In genomic region chr6:82841309-82841708, GRCh38 we compare ENCODE assay signal across 1 cellular context.
TF ChIP-seq lines count a peak whose summit lies in the region.

No MANE protein-coding gene starts in this region.

TF ChIP-seq in IMR-90, 13 proteins besides CTCF, POLR2A, EP300 and RAD21:
- no peak for TF ChIP-seq BHLHE40 (IDR thresholded peaks at IDR 0.05; ENCODE audit: low read depth, low read length)
- no peak for TF ChIP-seq MAZ (IDR thresholded peaks at IDR 0.05; ENCODE audit: borderline replicate concordance, low read depth, low read length)
- TF ChIP-seq NFE2L2 (IDR thresholded peaks at IDR 0.05; ENCODE audit: low read depth, low read length), result no peak
- no peak for TF ChIP-seq MXI1 (IDR thresholded peaks at IDR 0.05; ENCODE audit: borderline replicate concordance, low read depth, low read length)
- no peak for TF ChIP-seq CHD1 (IDR thresholded peaks at IDR 0.05; ENCODE audit: low read depth, low read length)
- no peak for TF ChIP-seq RFX5 (IDR thresholded peaks at IDR 0.05; ENCODE audit: low read depth, low read length)
- no peak for TF ChIP-seq FOS (IDR thresholded peaks at IDR 0.05; ENCODE audit: low read depth, low read length)
- no peak for TF ChIP-seq ELK1 (IDR thresholded peaks at IDR 0.05; ENCODE audit: borderline replicate concordance, low read depth, low read length)
- no peak for TF ChIP-seq SMC3 (IDR thresholded peaks at IDR 0.05; ENCODE audit: low read depth, low read length)
- no peak for TF ChIP-seq USF2 (IDR thresholded peaks at IDR 0.05; ENCODE audit: low read depth, low read length)
